Comparison of ENCODE assay signal across 8 cellular contexts in the genomic region with DNA sequence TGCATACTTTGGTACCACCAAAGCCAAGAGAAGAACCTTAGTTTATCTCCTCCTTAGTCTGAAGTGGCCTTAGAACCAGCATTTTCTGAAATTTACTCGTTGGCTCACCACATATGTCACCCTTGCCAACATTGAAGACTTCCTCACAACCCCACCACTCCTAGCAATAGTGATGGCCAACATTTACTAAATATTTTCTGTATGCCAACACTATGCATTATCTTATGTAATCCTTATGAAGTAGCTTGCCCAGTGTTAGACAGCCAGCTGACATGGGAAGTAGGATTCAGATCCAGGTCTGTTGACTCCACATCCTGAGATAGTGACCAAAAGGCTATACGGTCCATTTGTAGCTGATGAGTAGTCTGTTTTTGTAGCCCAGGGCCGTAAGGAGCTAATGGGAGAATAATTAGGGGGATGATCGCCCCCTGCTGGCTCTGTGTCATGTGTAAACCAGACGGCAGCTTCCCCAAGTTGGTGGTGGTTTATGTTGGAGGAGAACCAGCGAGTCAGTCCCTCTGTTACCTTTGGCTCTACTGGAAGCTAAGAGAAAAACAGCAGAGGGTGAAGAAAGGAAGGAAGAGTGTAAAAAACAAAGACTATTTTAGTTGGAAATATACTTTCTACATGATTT.
DNase-seq lines count a peak whose midpoint lies in the region; ATAC-seq and TF ChIP-seq lines count a peak whose summit lies in the region.

No MANE protein-coding gene starts in this region.

- CTCF ChIA-PET in activated CD4-positive, alpha-beta memory T cell treated with anti-CD3 and anti-CD28 coated beads, Interleukin-2, amount 10 ng/mL, durations not matched to agents 7 days and 5 days (lab: Charles Lee), result interaction anchor here (0.6 to 6.4 kb wide), 21 partner anchors 10 to 602 kb away, joined by 3 to 76 read pairs (median 4); no protein-coding TSS in a partner anchor

- H3K27ac ChIP-seq in effector memory CD4-positive, alpha-beta T cell (ENCODE audit: insufficient read depth, low read length, poor library complexity, severe bottlenecking), result no peak overlapping the region

- H3K36me3 ChIP-seq in effector memory CD4-positive, alpha-beta T cell (ENCODE audit: control insufficient read depth, insufficient read depth, low read length), result no peaks in the 10 kb centered on the region

- no peaks in the 10 kb centered on the region for H3K4me1 Mint-ChIP-seq in activated CD4-positive, alpha-beta memory T cell treated with anti-CD3 and anti-CD28 coated beads, Interleukin-2, amount 10 ng/mL, durations not matched to agents 7 days and 5 days

- no peaks in the 10 kb centered on the region for H3K9me3 Mint-ChIP-seq in activated CD4-positive, alpha-beta memory T cell treated with anti-CD3 and anti-CD28 coated beads, Interleukin-2, amount 10 ng/mL, durations not matched to agents 7 days and 5 days

- no peaks in the 10 kb centered on the region for H3K4me1 ChIP-seq in effector memory CD4-positive, alpha-beta T cell (ENCODE audit: control insufficient read depth, insufficient read depth, low read length, poor library complexity, severe bottlenecking)

- POLR2A ChIA-PET in activated CD4-positive, alpha-beta memory T cell treated with anti-CD3 and anti-CD28 coated beads, Interleukin-2, amount 10 ng/mL, durations not matched to agents 7 days and 5 days (lab: Charles Lee), result no interaction called here

- peak; percentile 67 for DNase-seq in NCI-H748 treated with DMSO at 0.1 percent for 48 hours (lab: John Stamatoyannopoulos, UW)
- peak; percentile 71 for DNase-seq in activated CD4-positive, alpha-beta memory T cell treated with anti-CD3 and anti-CD28 coated beads, Interleukin-2, amount 10 ng/mL, durations not matched to agents 7 days and 5 days
- peak; percentile 23 to 48 (median 29) for DNase-seq in effector memory CD4-positive, alpha-beta T cell
- peak; percentile 91 for DNase-seq in medulla oblongata (ENCODE audit: extremely low spot score)
- DNase-seq in stimulated activated CD8-positive, alpha-beta memory T cell treated with anti-CD3 and anti-CD28 coated beads, Interleukin-12 subunit alpha, Interleukin-12 subunit beta, amount 100 ng/mL, for 4 hours (ENCODE audit: low read depth), result peak; percentile 4

- TF ChIP-seq CTCF in GM12875 (IDR thresholded peaks at IDR 0.05; ENCODE audit: borderline replicate concordance, insufficient read depth, low read depth, low read length), result peak; percentile 65

- no peaks in the 10 kb centered on the region for H3K9me3 ChIP-seq in effector memory CD4-positive, alpha-beta T cell (ENCODE audit: control insufficient read depth, low read length)

- no peak overlapping the region for H3K4me3 ChIP-seq in GM12875 (ENCODE audit: low read depth, low read length)
- no peak overlapping the region for H3K4me3 ChIP-seq in effector memory CD4-positive, alpha-beta T cell (ENCODE audit: insufficient read depth, low read depth, low read length, poor library complexity, severe bottlenecking)

- no peaks in the 10 kb centered on the region for H3K36me3 Mint-ChIP-seq in activated CD4-positive, alpha-beta memory T cell treated with anti-CD3 and anti-CD28 coated beads, Interleukin-2, amount 10 ng/mL, durations not matched to agents 7 days and 5 days (ENCODE audit: low read depth)

- H3K27ac Mint-ChIP-seq in activated CD4-positive, alpha-beta memory T cell treated with anti-CD3 and anti-CD28 coated beads, Interleukin-2, amount 10 ng/mL, durations not matched to agents 7 days and 5 days, result no peak overlapping the region

- no peaks in the 10 kb centered on the region for H3K27me3 ChIP-seq in effector memory CD4-positive, alpha-beta T cell (replicated peaks; ENCODE audit: control insufficient read depth, insufficient read depth, low read length, poor library complexity, severe bottlenecking)

- H3K27me3 Mint-ChIP-seq in activated CD4-positive, alpha-beta memory T cell treated with anti-CD3 and anti-CD28 coated beads, Interleukin-2, amount 10 ng/mL, durations not matched to agents 7 days and 5 days, result no peaks in the 10 kb centered on the region

- ATAC-seq in HG03354 (IDR thresholded peaks at IDR 0.05; ENCODE audit: poor library complexity, severe bottlenecking, unreplicated experiment) (peak; percentile 70), HG02571 (IDR thresholded peaks at IDR 0.05; ENCODE audit: unreplicated experiment) (no peak)

- no peak overlapping the region for H3K4me3 Mint-ChIP-seq in activated CD4-positive, alpha-beta memory T cell treated with anti-CD3 and anti-CD28 coated beads, Interleukin-2, amount 10 ng/mL, durations not matched to agents 7 days and 5 days

Comparison
In these comparisons a context has a peak if more than half of its experiments do, and no peak if none do; other contexts are left out.
1. DNase-seq: peak in every context shown above with its lines; median percentile 91 in medulla oblongata; 71 in activated CD4-positive, alpha-beta memory T cell treated with anti-CD3 and anti-CD28 coated beads, Interleukin-2, amount 10 ng/mL, durations not matched to agents 7 days and 5 days; 67 in NCI-H748 treated with DMSO at 0.1 percent for 48 hours; 29 in effector memory CD4-positive, alpha-beta T cell; 4 in stimulated activated CD8-positive, alpha-beta memory T cell treated with anti-CD3 and anti-CD28 coated beads, Interleukin-12 subunit alpha, Interleukin-12 subunit beta, amount 100 ng/mL, for 4 hours.